In the genomic region with DNA sequence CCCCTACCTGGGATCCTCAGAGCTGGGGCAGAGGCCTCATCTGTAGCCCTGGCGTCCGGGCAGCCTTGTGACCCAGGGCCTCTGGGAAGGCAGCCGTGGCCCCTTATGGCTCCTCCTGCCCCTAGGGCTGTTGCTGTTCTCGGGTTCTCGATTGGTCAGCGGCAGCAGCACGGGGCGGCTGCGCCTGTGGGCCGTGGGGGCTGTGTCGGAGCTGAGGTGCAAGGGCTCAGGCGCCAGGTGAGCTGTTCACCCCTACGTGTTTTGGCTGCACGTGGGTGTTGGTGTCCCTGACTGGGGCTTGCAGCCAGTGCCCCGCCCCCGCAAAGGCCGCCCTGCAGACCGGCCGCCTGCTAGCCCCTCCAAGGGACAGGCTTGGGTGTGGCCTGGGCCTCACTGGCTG, we compare ENCODE assay signal across 31 cellular contexts.
"Had no signal": no experiment of that assay in that cellular context is flagged by ENCODE, and none has a peak within 500 bp of the region (broad histone marks: within the 10 kb centered on the region; RNA-seq: fewer than 3 reads in every experiment).

No MANE protein-coding gene starts in this region.

- DNase-seq: activated CD4-positive, alpha-beta T cell treated with anti-CD3 and anti-CD28 coated beads for 1 hour; activated CD4-positive, alpha-beta T cell treated with anti-CD3 and anti-CD28 coated beads for 4 hours; activated CD4-positive, alpha-beta T cell treated with anti-CD3 and anti-CD28 coated beads, Interleukin-2, amount 50 U/mL, for 1 hour; activated CD4-positive, alpha-beta T cell treated with anti-CD3 and anti-CD28 coated beads, Interleukin-2, amount 50 U/mL, for 48 hours; activated CD8-positive, alpha-beta memory T cell treated with anti-CD3 and anti-CD28 coated beads for 24 hours; activated CD8-positive, alpha-beta T cell treated with anti-CD3 and anti-CD28 coated beads for 36 hours; activated effector memory CD4-positive, alpha-beta T cell treated with Interleukin-2 at 50 U/mL for 16 hours; activated gamma-delta T cell treated with Interleukin-2 at 50 U/mL for 16 hours; activated naive CD4-positive, alpha-beta T cell treated with anti-CD3 and anti-CD28 coated beads, Interleukin-2, amount 50 U/mL, for 16 hours; activated naive CD4-positive, alpha-beta T cell treated with Interleukin-2 at 50 U/mL for 16 hours; activated T-cell treated with anti-CD3 and anti-CD28 coated beads, Interleukin-2, amount 50 U/mL, for 4 hours; amniotic stem cell; anterior cingulate cortex; brain microvascular endothelial cell; effector CD4-positive, alpha-beta T cell; esophagus squamous epithelium; foreskin melanocyte; heart right ventricle; T-helper 2 cell had no signal

- H3K27me3 Mint-ChIP-seq: activated CD8-positive, alpha-beta T cell treated with anti-CD3 and anti-CD28 coated beads for 36 hours; activated naive CD8-positive, alpha-beta T cell; activated T-helper 17 cell treated with anti-CD3 and anti-CD28 coated beads, Interleukin-2, amount 50 U/mL, for 72 hours; central memory CD8-positive, alpha-beta T cell; dendritic cell treated with granulocyte-macrophage colony-stimulating factor and Interleukin-4, amounts not matched to agents 40 ng/mL and 50 ng/mL, for 4 days had no signal

- H3K27me3 ChIP-seq: brain microvascular endothelial cell, esophagus squamous epithelium, gastroesophageal sphincter, heart right ventricle had no signal

- ATAC-seq: activated CD8-positive, alpha-beta T cell treated with anti-CD3 and anti-CD28 coated beads for 36 hours; activated T-cell treated with anti-CD3 and anti-CD28 coated beads, Interleukin-2, amount 50 U/mL, for 4 hours; activated T-helper 17 cell treated with anti-CD3 and anti-CD28 coated beads, Interleukin-2, amount 50 U/mL, for 72 hours; WTC11 had no signal

- H3K9me3 Mint-ChIP-seq: activated CD8-positive, alpha-beta T cell treated with anti-CD3 and anti-CD28 coated beads for 36 hours; activated T-cell treated with anti-CD3 and anti-CD28 coated beads, Interleukin-2, amount 50 U/mL, for 4 hours; activated T-helper 17 cell treated with anti-CD3 and anti-CD28 coated beads, Interleukin-2, amount 50 U/mL, for 72 hours; central memory CD8-positive, alpha-beta T cell; dendritic cell treated with granulocyte-macrophage colony-stimulating factor and Interleukin-4, amounts not matched to agents 40 ng/mL and 50 ng/mL, for 4 days; WTC11 had no signal

- FAIRE-seq: astrocyte, bronchial epithelial cell, endometrium, endothelial cell of umbilical vein had no signal

- H3K36me3 Mint-ChIP-seq: activated naive CD8-positive, alpha-beta T cell; WTC11 had no signal

- H3K27ac ChIP-seq: brain microvascular endothelial cell, epithelial cell of prostate had no signal

- H3K27ac Mint-ChIP-seq: activated CD8-positive, alpha-beta T cell treated with anti-CD3 and anti-CD28 coated beads for 36 hours; activated naive CD8-positive, alpha-beta T cell; activated T-helper 17 cell treated with anti-CD3 and anti-CD28 coated beads, Interleukin-2, amount 50 U/mL, for 72 hours; WTC11 had no signal

- H3K9me3 ChIP-seq: esophagus squamous epithelium, gastroesophageal sphincter, heart right ventricle had no signal

- H3K4me1 Mint-ChIP-seq: activated T-helper 17 cell treated with anti-CD3 and anti-CD28 coated beads, Interleukin-2, amount 50 U/mL, for 72 hours had no signal

- H3K4me3 Mint-ChIP-seq: activated CD8-positive, alpha-beta T cell treated with anti-CD3 and anti-CD28 coated beads for 36 hours; activated T-cell treated with anti-CD3 and anti-CD28 coated beads, Interleukin-2, amount 50 U/mL, for 4 hours; central memory CD8-positive, alpha-beta T cell; WTC11 had no signal

- H3K4me3 ChIP-seq: coronary artery, esophagus squamous epithelium, gastroesophageal sphincter, heart right ventricle had no signal
